20 cellular contexts compared by ENCODE assay signal in the genomic region with DNA sequence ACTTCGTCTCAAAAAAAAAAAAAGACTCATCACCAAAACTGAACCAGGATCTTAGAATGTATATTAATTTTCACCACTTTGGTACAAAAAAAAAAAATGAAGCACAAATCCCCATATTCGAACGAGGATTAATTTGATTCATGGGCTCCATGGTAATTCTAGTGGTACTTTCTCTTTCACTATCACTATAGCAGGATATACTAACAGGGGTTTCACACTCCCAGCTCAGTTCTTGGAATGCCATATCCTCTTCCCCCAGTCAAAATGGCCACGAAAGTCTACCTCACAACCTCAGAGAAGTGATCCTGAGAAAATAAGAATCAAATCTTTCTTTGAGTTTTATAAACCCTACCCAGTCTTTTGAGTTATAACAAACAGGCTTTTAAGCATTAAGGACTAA.
"Had no signal": no experiment of that assay in that cellular context is flagged by ENCODE, and none has a peak within 500 bp of the region (broad histone marks: within the 10 kb centered on the region; RNA-seq: fewer than 3 reads in every experiment).

No MANE protein-coding gene starts in this region.

- H3K9me3 Mint-ChIP-seq: memory B cell; nephron; stimulated activated effector memory CD8-positive, alpha-beta T cell treated with anti-CD3 and anti-CD28 coated beads, Interleukin-12 subunit alpha, Interleukin-12 subunit beta, amount 100 ng/mL, for 72 hours; type B pancreatic cell had no signal

- DNase-seq: effector memory CD4-positive, alpha-beta T cell; esophagus squamous epithelium; foreskin fibroblast; kidney; left cardiac atrium; left ventricle myocardium inferior; lower lobe of right lung; psoas muscle; retina; right lobe of liver; stimulated activated CD4-positive, alpha-beta T cell treated with anti-CD3 and anti-CD28 coated beads, Interleukin-4, amount 100 ng/mL, for 1 hour; stimulated activated CD8-positive, alpha-beta memory T cell treated with anti-CD3 and anti-CD28 coated beads, Interleukin-4, amount 100 ng/mL, for 48 hours; stimulated activated naive CD8-positive, alpha-beta T cell treated with anti-CD3 and anti-CD28 coated beads, Interleukin-15, Interleukin-2, amounts not matched to agents 100 U/mL and 50 U/mL, for 24 hours; thyroid gland had no signal

- ATAC-seq: left cardiac atrium; lower lobe of right lung; psoas muscle; right lobe of liver; stimulated activated effector memory CD8-positive, alpha-beta T cell treated with anti-CD3 and anti-CD28 coated beads, Interleukin-12 subunit alpha, Interleukin-12 subunit beta, amount 100 ng/mL, for 72 hours; stimulated activated naive CD8-positive, alpha-beta T cell treated with anti-CD3 and anti-CD28 coated beads, Interleukin-15, Interleukin-2, amounts not matched to agents 100 U/mL and 50 U/mL, for 24 hours had no signal

- H3K4me1 Mint-ChIP-seq: memory B cell, nephron had no signal

- H3K36me3 Mint-ChIP-seq: stimulated activated effector memory CD8-positive, alpha-beta T cell treated with anti-CD3 and anti-CD28 coated beads, Interleukin-12 subunit alpha, Interleukin-12 subunit beta, amount 100 ng/mL, for 72 hours; type B pancreatic cell had no signal

- H3K27me3 Mint-ChIP-seq: memory B cell, type B pancreatic cell had no signal

- H3K4me3 ChIP-seq: esophagus squamous epithelium, left ventricle myocardium inferior, lower lobe of right lung, psoas muscle, right lobe of liver, suprapubic skin, thyroid gland had no signal

- H3K36me3 ChIP-seq: left ventricle myocardium inferior, lower lobe of right lung, right lobe of liver, suprapubic skin, thyroid gland had no signal

- H3K4me1 ChIP-seq: esophagus squamous epithelium, lower lobe of right lung, psoas muscle, right lobe of liver, suprapubic skin, thyroid gland had no signal

- H3K4me3 Mint-ChIP-seq: memory B cell; mesothelial cell of epicardium; nephron; stimulated activated effector memory CD8-positive, alpha-beta T cell treated with anti-CD3 and anti-CD28 coated beads, Interleukin-12 subunit alpha, Interleukin-12 subunit beta, amount 100 ng/mL, for 72 hours; type B pancreatic cell had no signal

- H3K27ac ChIP-seq: esophagus squamous epithelium, left ventricle myocardium inferior, lower lobe of right lung, psoas muscle, right lobe of liver, suprapubic skin, thyroid gland had no signal

- H3K27me3 ChIP-seq: esophagus squamous epithelium, right lobe of liver, suprapubic skin, thyroid gland had no signal

- H3K27ac Mint-ChIP-seq: memory B cell; mesothelial cell of epicardium; nephron; stimulated activated effector memory CD8-positive, alpha-beta T cell treated with anti-CD3 and anti-CD28 coated beads, Interleukin-12 subunit alpha, Interleukin-12 subunit beta, amount 100 ng/mL, for 72 hours; type B pancreatic cell had no signal

- H3K9me3 ChIP-seq: esophagus squamous epithelium, left ventricle myocardium inferior, lower lobe of right lung, psoas muscle, right lobe of liver, suprapubic skin, thyroid gland had no signal
